In genomic region chr5:41870621-41871048, GRCh38 we compare ENCODE assay signal across 7 cellular contexts. TPM values are rescaled to one million over a fixed set of nuclear protein-coding genes. Genes with fewer than 3 reads are reported as not detected.
DNase-seq lines count a peak whose midpoint lies in the region; ATAC-seq and TF ChIP-seq lines count a peak whose summit lies in the region.

No MANE protein-coding gene starts in this region.

- H3K27ac ChIP-seq in HL-60 (replicated peaks) (peak overlapping the region; percentile 76; the same call in 1 of the 2 replicates), subcutaneous abdominal adipose tissue (ENCODE audit: low read depth, low read length) (peak overlapping the region; percentile 54)

- H3K27me3 ChIP-seq in HL-60 (ENCODE audit: insufficient read depth, poor library complexity, severe bottlenecking) (no peaks in the 10 kb centered on the region), subcutaneous abdominal adipose tissue (ENCODE audit: control insufficient read depth in 5 of 5, insufficient read depth in 4 of 5, low read length in 5 of 5) (no peaks in the 10 kb centered on the region)

- H3K36me3 Mint-ChIP-seq in activated naive CD8-positive, alpha-beta T cell = no peaks in the 10 kb centered on the region
- no peaks in the 10 kb centered on the region for H3K36me3 Mint-ChIP-seq in immature natural killer cell

- H3K4me3 ChIP-seq in HL-60 (replicated peaks; ENCODE audit: insufficient read depth, low read length) (peak overlapping the region; percentile 72), subcutaneous abdominal adipose tissue (ENCODE audit: low read depth in 1 of 5, low read length in 5 of 5) (peak overlapping the region; percentile 58 to 98 (median 95))

- no peaks in the 10 kb centered on the region for H3K9me3 ChIP-seq in subcutaneous abdominal adipose tissue (ENCODE audit: control insufficient read depth in 5 of 5, low read length in 5 of 5)

- H3K9me3 Mint-ChIP-seq in activated naive CD8-positive, alpha-beta T cell (ENCODE audit: low read depth) = no peaks in the 10 kb centered on the region
- H3K9me3 Mint-ChIP-seq in immature natural killer cell = peaks cover 0 to 3% (median 0%) of the 10 kb centered on the region in 6 donors

- H3K36me3 ChIP-seq in subcutaneous abdominal adipose tissue (ENCODE audit: control insufficient read depth in 5 of 5, insufficient read depth in 5 of 5, low read length in 5 of 5) = no peaks in the 10 kb centered on the region

- ATAC-seq in HG02759 (IDR thresholded peaks at IDR 0.05; ENCODE audit: unreplicated experiment) = no peak

- no peaks in the 10 kb centered on the region for H3K27me3 Mint-ChIP-seq in activated naive CD8-positive, alpha-beta T cell
- peaks cover 2 to 9% (median 5%) of the 10 kb centered on the region in 3 donors for H3K27me3 Mint-ChIP-seq in immature natural killer cell (ENCODE audit: low read depth in 3 of 3)

- H3K27ac Mint-ChIP-seq in activated naive CD8-positive, alpha-beta T cell = peak overlapping the region; percentile 87
- H3K27ac Mint-ChIP-seq in immature natural killer cell = peak overlapping the region; percentile 84 to 91 (median 90)

- TF ChIP-seq CTCF in HL-60 (IDR thresholded peaks at IDR 0.05; ENCODE audit: insufficient read depth, low read length) = no peak

- H3K4me3 Mint-ChIP-seq in activated naive CD8-positive, alpha-beta T cell = peak overlapping the region; percentile 93
- H3K4me3 Mint-ChIP-seq in immature natural killer cell = peak overlapping the region; percentile 84 to 92 (median 91)

- H3K4me1 ChIP-seq in subcutaneous abdominal adipose tissue (ENCODE audit: control insufficient read depth in 5 of 5, insufficient read depth in 5 of 5, low read length in 5 of 5) = peaks cover 5 to 37% (median 24%) of the 10 kb centered on the region in 5 donors

- DNase-seq in HL-60 (ENCODE audit: low read depth in 1 of 2, low spot score in 1 of 2) (no peak), immature natural killer cell (no peak), OCI-M2 (lab: John Stamatoyannopoulos, UW; ENCODE audit: unreplicated experiment) (no peak), HuH-7 (ENCODE audit: low spot score) (no peak)

- H3K4me1 Mint-ChIP-seq in activated naive CD8-positive, alpha-beta T cell (ENCODE audit: low read depth) = peaks cover 49% of the 10 kb centered on the region
- H3K4me1 Mint-ChIP-seq in immature natural killer cell = peaks cover 24 to 35% of the 10 kb centered on the region in 2 donors

- H3K9ac ChIP-seq in subcutaneous abdominal adipose tissue (ENCODE audit: low read length in 5 of 5) = peak overlapping the region in 4 of 5 donors; percentile 65 to 85 (median 71)

RNA-seq across cellular contexts. Expression of gene OXCT1, which starts 0.4 kb away (rescaled TPM):
- polyA plus RNA-seq in immature natural killer cell = 10 to 100 TPM; 16.6 to 25.3 (median 17.5) TPM

RNA-seq across cellular contexts. Expression of gene RIMOC1, which starts 33.5 kb away (rescaled TPM):
- polyA plus RNA-seq in immature natural killer cell = 1 to 10 TPM; 3.5 to 9.2 (median 4.5) TPM

RNA-seq across cellular contexts. Expression of gene FBXO4, which starts 54.4 kb away (rescaled TPM):
- polyA plus RNA-seq in immature natural killer cell = 10 to 100 TPM; 17.6 to 21.2 (median 19.3) TPM
